8 cellular contexts compared by ENCODE assay signal in the genomic region with DNA sequence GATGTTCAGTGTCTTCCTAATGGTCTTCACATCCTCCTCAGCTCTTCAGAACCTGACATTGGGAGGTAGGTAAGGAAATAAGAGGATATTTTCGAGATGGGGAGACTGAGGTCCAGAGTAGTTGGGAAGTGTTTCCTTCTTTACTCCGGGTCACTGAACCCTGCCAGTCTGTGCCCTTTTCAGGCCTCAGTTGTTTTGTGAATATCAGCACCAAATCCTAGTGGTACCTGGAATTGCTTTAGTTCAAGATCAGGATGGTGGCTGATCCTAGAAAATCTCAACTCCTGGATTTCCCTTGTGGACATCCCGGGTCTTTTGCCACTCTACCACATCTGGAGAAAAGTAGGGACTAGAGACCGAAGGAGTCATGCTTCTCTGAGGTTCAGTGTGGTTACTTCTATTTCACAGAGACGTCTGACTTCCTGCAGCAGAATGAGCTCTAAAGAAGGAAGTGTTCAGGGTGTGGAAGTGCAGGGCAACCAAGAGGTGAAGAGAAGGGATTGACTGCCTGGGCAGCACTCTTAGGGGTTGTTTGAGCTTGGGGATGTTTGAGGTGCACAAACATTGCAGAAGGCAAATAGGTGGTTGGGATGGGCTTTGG. TPM values are rescaled to one million over a fixed set of nuclear protein-coding genes. Genes with fewer than 3 reads are reported as not detected.
DNase-seq lines count a peak whose midpoint lies in the region; ATAC-seq and TF ChIP-seq lines count a peak whose summit lies in the region.

No MANE protein-coding gene starts in this region.

- peak overlapping the region; percentile 86 for H3K27ac Mint-ChIP-seq in CD4-positive, alpha-beta T cell
- H3K27ac Mint-ChIP-seq in activated CD8-positive, alpha-beta T cell treated with anti-CD3 and anti-CD28 coated beads, Interleukin-2, amount 10 ng/mL, durations not matched to agents 7 days and 5 days, result peak overlapping the region; percentile 88
- peak overlapping the region; percentile 80 for H3K27ac Mint-ChIP-seq in progenitor cell of endocrine pancreas

- H3K4me1 Mint-ChIP-seq in CD4-positive, alpha-beta T cell (ENCODE audit: low read depth), result peaks cover 57% of the 10 kb centered on the region
- peaks cover 65% of the 10 kb centered on the region for H3K4me1 Mint-ChIP-seq in activated CD8-positive, alpha-beta T cell treated with anti-CD3 and anti-CD28 coated beads, Interleukin-2, amount 10 ng/mL, durations not matched to agents 7 days and 5 days (ENCODE audit: low read depth)
- H3K4me1 Mint-ChIP-seq in progenitor cell of endocrine pancreas (ENCODE audit: low read depth), result peaks cover 24% of the 10 kb centered on the region

- H3K36me3 Mint-ChIP-seq in CD4-positive, alpha-beta T cell (ENCODE audit: low read depth), result peaks cover 59% of the 10 kb centered on the region
- peaks cover 49% of the 10 kb centered on the region for H3K36me3 Mint-ChIP-seq in activated CD8-positive, alpha-beta T cell treated with anti-CD3 and anti-CD28 coated beads, Interleukin-2, amount 10 ng/mL, durations not matched to agents 7 days and 5 days (ENCODE audit: low read depth)
- no peaks in the 10 kb centered on the region for H3K36me3 Mint-ChIP-seq in progenitor cell of endocrine pancreas (ENCODE audit: insufficient read depth)

- ATAC-seq in CD4-positive, alpha-beta T cell (ENCODE audit: poor library complexity), result peak; percentile 45
- peak; percentile 46 for ATAC-seq in activated CD8-positive, alpha-beta T cell treated with anti-CD3 and anti-CD28 coated beads, Interleukin-2, amount 10 ng/mL, durations not matched to agents 7 days and 5 days
- ATAC-seq in HG02642 (IDR thresholded peaks at IDR 0.05; ENCODE audit: poor library complexity, unreplicated experiment) (no peak), HG02798 (IDR thresholded peaks at IDR 0.05; ENCODE audit: poor library complexity, unreplicated experiment) (no peak)

- CTCF ChIA-PET in CD4-positive, alpha-beta T cell (lab: Charles Lee), result interaction anchor here (0.6 to 4.8 kb wide), 5 partner anchors 11 to 318 kb away, joined by 3 to 31 read pairs (median 3); no protein-coding TSS in a partner anchor
- CTCF ChIA-PET in activated CD8-positive, alpha-beta T cell treated with anti-CD3 and anti-CD28 coated beads, Interleukin-2, amount 10 ng/mL, durations not matched to agents 7 days and 5 days (lab: Charles Lee), result interaction anchor here (1.0 to 4.6 kb wide), 11 partner anchors 8 to 130 kb away, joined by 3 to 30 read pairs (median 3); no protein-coding TSS in a partner anchor

- intact Hi-C loops in CD4-positive, alpha-beta T cell (cut with DNase I, micrococcal nuclease), result loop anchor here (2.0 to 10.0 kb wide), 7 partner anchors 13 to 493 kb away; a partner anchor contains a TSS

- POLR2A ChIA-PET in CD4-positive, alpha-beta T cell (lab: Charles Lee), result interaction anchor here (0.5 to 7.1 kb wide), 23 partner anchors 8 to 968 kb away, joined by 3 to 180 read pairs (median 4); a partner anchor contains a TSS
- POLR2A ChIA-PET in activated CD8-positive, alpha-beta T cell treated with anti-CD3 and anti-CD28 coated beads, Interleukin-2, amount 10 ng/mL, durations not matched to agents 7 days and 5 days (lab: Charles Lee), result interaction anchor here (0.6 to 3.3 kb wide), 14 partner anchors 8 to 469 kb away, joined by 3 to 46 read pairs (median 4); a partner anchor contains a TSS

- peak overlapping the region; percentile 88 for H3K27ac ChIP-seq in CD4-positive, alpha-beta T cell (ENCODE audit: low read depth, low read length)

- no peaks in the 10 kb centered on the region for H3K27me3 Mint-ChIP-seq in CD4-positive, alpha-beta T cell
- no peaks in the 10 kb centered on the region for H3K27me3 Mint-ChIP-seq in activated CD8-positive, alpha-beta T cell treated with anti-CD3 and anti-CD28 coated beads, Interleukin-2, amount 10 ng/mL, durations not matched to agents 7 days and 5 days (ENCODE audit: low read depth)
- H3K27me3 Mint-ChIP-seq in progenitor cell of endocrine pancreas, result no peaks in the 10 kb centered on the region

- H3K4me3 Mint-ChIP-seq in CD4-positive, alpha-beta T cell, result peak overlapping the region; percentile 92
- H3K4me3 Mint-ChIP-seq in activated CD8-positive, alpha-beta T cell treated with anti-CD3 and anti-CD28 coated beads, Interleukin-2, amount 10 ng/mL, durations not matched to agents 7 days and 5 days, result peak overlapping the region; percentile 87
- H3K4me3 Mint-ChIP-seq in progenitor cell of endocrine pancreas (ENCODE audit: low read depth), result peak overlapping the region; percentile 98

- H3K9me3 ChIP-seq in CD4-positive, alpha-beta T cell (ENCODE audit: control insufficient read depth, low read length), result no peaks in the 10 kb centered on the region

- TF ChIP-seq CTCF in CD4-positive, alpha-beta T cell (IDR thresholded peaks at IDR 0.05), result peak; percentile 3
- TF ChIP-seq CTCF in fibroblast of villous mesenchyme (IDR thresholded peaks at IDR 0.05; ENCODE audit: insufficient read depth, low read depth, low read length) (no peak), progenitor cell of endocrine pancreas (IDR thresholded peaks at IDR 0.05; ENCODE audit: unreplicated experiment) (no peak)

- no peaks in the 10 kb centered on the region for H3K9me3 Mint-ChIP-seq in CD4-positive, alpha-beta T cell
- H3K9me3 Mint-ChIP-seq in activated CD8-positive, alpha-beta T cell treated with anti-CD3 and anti-CD28 coated beads, Interleukin-2, amount 10 ng/mL, durations not matched to agents 7 days and 5 days (ENCODE audit: insufficient read depth), result no peaks in the 10 kb centered on the region
- no peaks in the 10 kb centered on the region for H3K9me3 Mint-ChIP-seq in progenitor cell of endocrine pancreas (ENCODE audit: low read depth)

- DNase-seq in CD4-positive, alpha-beta T cell, result peak in 7 of 10 experiments; percentile 20 to 45 (median 27)
- DNase-seq in Kasumi-1 (lab: John Stamatoyannopoulos, UW) (peak; percentile 91 to 95), fibroblast of villous mesenchyme (ENCODE audit: low read depth) (peak; percentile 24), progenitor cell of endocrine pancreas (ENCODE audit: low spot score, unreplicated experiment) (no peak), NCI-H524 treated with DMSO at 0.1 percent for 48 hours (lab: John Stamatoyannopoulos, UW) (no peak)
- DNase-seq in activated CD8-positive, alpha-beta T cell treated with anti-CD3 and anti-CD28 coated beads, Interleukin-2, amount 10 ng/mL, durations not matched to agents 7 days and 5 days, result peak; percentile 64

- H3K4me3 ChIP-seq in fibroblast of villous mesenchyme (ENCODE audit: low read depth, low read length), result peak overlapping the region; percentile 99

- H3K27me3 ChIP-seq in CD4-positive, alpha-beta T cell (ENCODE audit: control insufficient read depth, insufficient read depth, low read length), result no peaks in the 10 kb centered on the region

RNA-seq across cellular contexts. Expression of a gene that starts 1.0 kb away (rescaled TPM):
- total RNA-seq in CD4-positive, alpha-beta T cell, result 100 to 1,000 TPM; 265 to 277 TPM
- 100 to 1,000 TPM; 159 to 164 TPM for total RNA-seq in activated CD8-positive, alpha-beta T cell treated with anti-CD3 and anti-CD28 coated beads, Interleukin-2, amount 10 ng/mL, durations not matched to agents 7 days and 5 days
- total RNA-seq in fibroblast of villous mesenchyme (28.0 and 35.8 TPM in 2 replicates), progenitor cell of endocrine pancreas (36.3 and 37.4 TPM in 2 replicates)

RNA-seq across cellular contexts. Expression of a gene that starts 7.1 kb away (rescaled TPM):
- total RNA-seq in CD4-positive, alpha-beta T cell, result 1 to 10 TPM; 5.6 to 5.9 TPM
- 10 to 100 TPM; 20.2 to 20.3 TPM for total RNA-seq in activated CD8-positive, alpha-beta T cell treated with anti-CD3 and anti-CD28 coated beads, Interleukin-2, amount 10 ng/mL, durations not matched to agents 7 days and 5 days
- total RNA-seq in fibroblast of villous mesenchyme (15.1 and 22.0 TPM in 2 replicates), progenitor cell of endocrine pancreas (40.1 and 40.9 TPM in 2 replicates)

RNA-seq across cellular contexts. Expression of a gene that starts 57.4 kb away (rescaled TPM):
- 10 to 100 TPM; 22.8 to 27.5 TPM for total RNA-seq in CD4-positive, alpha-beta T cell
- 100 to 1,000 TPM in 1 of 2 experiments, 10 to 100 TPM in 1; 90.0 to 103 TPM for total RNA-seq in activated CD8-positive, alpha-beta T cell treated with anti-CD3 and anti-CD28 coated beads, Interleukin-2, amount 10 ng/mL, durations not matched to agents 7 days and 5 days
- total RNA-seq in fibroblast of villous mesenchyme, result 10.8 and 11.0 TPM in 2 replicates
- 211 and 219 TPM in 2 replicates for total RNA-seq in progenitor cell of endocrine pancreas

Comparison
In these comparisons a context has a peak if more than half of its experiments do, and no peak if none do; other contexts are left out.
1. ATAC-seq: peak in CD4-positive, alpha-beta T cell (single experiment) and activated CD8-positive, alpha-beta T cell treated with anti-CD3 and anti-CD28 coated beads, Interleukin-2, amount 10 ng/mL, durations not matched to agents 7 days and 5 days (single experiment); none in HG02642 (single experiment) and HG02798 (single experiment).
2. DNase-seq: peak in CD4-positive, alpha-beta T cell (7 of 10), Kasumi-1 (2 of 2), activated CD8-positive, alpha-beta T cell treated with anti-CD3 and anti-CD28 coated beads, Interleukin-2, amount 10 ng/mL, durations not matched to agents 7 days and 5 days (single experiment) and fibroblast of villous mesenchyme (single experiment); none in progenitor cell of endocrine pancreas (single experiment) and NCI-H524 treated with DMSO at 0.1 percent for 48 hours (single experiment).
3. Peak in every context shown above with its lines, with median percentiles within 50 percentile points of each other: H3K27ac Mint-ChIP-seq and H3K4me3 Mint-ChIP-seq.